In genomic region chr13:85373322-85373721, GRCh38 we compare ENCODE assay signal across 1 cellular context.
TF ChIP-seq lines count a peak whose summit lies in the region.

No MANE protein-coding gene starts in this region.

TF ChIP-seq in HepG2, 621 proteins besides CTCF, POLR2A, EP300 and RAD21 (continued from another document and continues in another):
- TF ChIP-seq HNRNPH1 (optimal IDR thresholded peaks at IDR 0.05; ENCODE audit: low read depth, low read length): no peak
- peak; percentile 28; the same call in 1 of the 2 replicates for TF ChIP-seq HOMEZ (CRISPR knock-in tag; IDR thresholded peaks at IDR 0.05; ENCODE audit: low read depth)
- no peak for TF ChIP-seq ZNF24 (IDR thresholded peaks at IDR 0.05)
- peak; percentile 40; the same call in 1 of the 2 replicates for TF ChIP-seq NFIC (IDR thresholded peaks at IDR 0.05; ENCODE audit: low read length)
- TF ChIP-seq ZNF432 (CRISPR knock-in tag; IDR thresholded peaks at IDR 0.05; ENCODE audit: borderline replicate concordance): no peak
- TF ChIP-seq AHDC1 (CRISPR knock-in tag; IDR thresholded peaks at IDR 0.05; ENCODE audit: borderline replicate concordance): peak; percentile 62; the same call in 1 of the 2 replicates
- TF ChIP-seq AKAP8 (CRISPR knock-in tag; IDR thresholded peaks at IDR 0.05): no peak
- TF ChIP-seq, protein P1, sequence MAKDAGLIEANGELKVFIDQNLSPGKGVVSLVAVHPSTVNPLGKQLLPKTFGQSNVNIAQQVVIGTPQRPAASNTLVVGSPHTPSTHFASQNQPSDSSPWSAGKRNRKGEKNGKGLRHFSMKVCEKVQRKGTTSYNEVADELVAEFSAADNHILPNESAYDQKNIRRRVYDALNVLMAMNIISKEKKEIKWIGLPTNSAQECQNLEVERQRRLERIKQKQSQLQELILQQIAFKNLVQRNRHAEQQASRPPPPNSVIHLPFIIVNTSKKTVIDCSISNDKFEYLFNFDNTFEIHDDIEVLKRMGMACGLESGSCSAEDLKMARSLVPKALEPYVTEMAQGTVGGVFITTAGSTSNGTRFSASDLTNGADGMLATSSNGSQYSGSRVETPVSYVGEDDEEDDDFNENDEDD (CRISPR knock-in tag; IDR thresholded peaks at IDR 0.05; ENCODE audit: borderline replicate concordance): no peak
- no peak for TF ChIP-seq FOXP1 (IDR thresholded peaks at IDR 0.05)
- peak; percentile 45; the same call in 1 of the 2 replicates for TF ChIP-seq FOXP1 (CRISPR knock-in tag; IDR thresholded peaks at IDR 0.05)
- TF ChIP-seq TCF7L2 (IDR thresholded peaks at IDR 0.05; ENCODE audit: low read depth, low read length): no peak
- no peak for TF ChIP-seq SOX6 (IDR thresholded peaks at IDR 0.05)
- TF ChIP-seq SOX6 (CRISPR knock-in tag; IDR thresholded peaks at IDR 0.05): 0 out of 2 replicates have a peak, but pooled peaks have one; percentile 16
- TF ChIP-seq MED13 (CRISPR knock-in tag; IDR thresholded peaks at IDR 0.05): no peak
- no peak for TF ChIP-seq MXD4 (CRISPR knock-in tag; IDR thresholded peaks at IDR 0.05)
- peak; percentile 12; the same call in 1 of the 2 replicates for TF ChIP-seq SOX5 (CRISPR knock-in tag; IDR thresholded peaks at IDR 0.05; ENCODE audit: borderline replicate concordance)
- no peak for TF ChIP-seq ZNF788 (CRISPR knock-in tag; IDR thresholded peaks at IDR 0.05; ENCODE audit: borderline replicate concordance)
- no peak for TF ChIP-seq ZBTB21 (CRISPR knock-in tag; IDR thresholded peaks at IDR 0.05)
- TF ChIP-seq ZNF232 (CRISPR knock-in tag; IDR thresholded peaks at IDR 0.05; ENCODE audit: borderline replicate concordance): no peak
- TF ChIP-seq ARID5B (CRISPR knock-in tag; IDR thresholded peaks at IDR 0.05): peak; percentile 29; the same call in 1 of the 2 replicates
- TF ChIP-seq TBL1XR1 (IDR thresholded peaks at IDR 0.05; ENCODE audit: borderline replicate concordance, low read length, partially characterized antibody): no peak
- no peak for TF ChIP-seq WIZ (CRISPR knock-in tag; IDR thresholded peaks at IDR 0.05)
- TF ChIP-seq ZNF296 (CRISPR knock-in tag; conservative IDR thresholded peaks at IDR 0.05): no peak
- no peak for TF ChIP-seq ZKSCAN1 (IDR thresholded peaks at IDR 0.05; ENCODE audit: low read length)
- no peak for TF ChIP-seq TOE1 (CRISPR knock-in tag; IDR thresholded peaks at IDR 0.05)
- TF ChIP-seq ZNF256 (CRISPR knock-in tag; conservative IDR thresholded peaks at IDR 0.05): no peak
- 0 out of 2 replicates have a peak, but pooled peaks have one; percentile 17 for TF ChIP-seq ONECUT2 (CRISPR knock-in tag; IDR thresholded peaks at IDR 0.05)
- TF ChIP-seq FOXA3 (CRISPR knock-in tag; IDR thresholded peaks at IDR 0.05): peak; percentile 69
- no peak for TF ChIP-seq ZNF777 (CRISPR knock-in tag; IDR thresholded peaks at IDR 0.05)
- no peak for TF ChIP-seq PBX2 (CRISPR knock-in tag; IDR thresholded peaks at IDR 0.05)
- peak; percentile 55; the same call in 1 of the 2 replicates for TF ChIP-seq POGZ (CRISPR knock-in tag; IDR thresholded peaks at IDR 0.05)
- TF ChIP-seq CEBPZ (IDR thresholded peaks at IDR 0.05; ENCODE audit: low read length): no peak
- TF ChIP-seq ZNF282 (IDR thresholded peaks at IDR 0.05; ENCODE audit: partially characterized antibody): no peak
- TF ChIP-seq, protein P2, sequence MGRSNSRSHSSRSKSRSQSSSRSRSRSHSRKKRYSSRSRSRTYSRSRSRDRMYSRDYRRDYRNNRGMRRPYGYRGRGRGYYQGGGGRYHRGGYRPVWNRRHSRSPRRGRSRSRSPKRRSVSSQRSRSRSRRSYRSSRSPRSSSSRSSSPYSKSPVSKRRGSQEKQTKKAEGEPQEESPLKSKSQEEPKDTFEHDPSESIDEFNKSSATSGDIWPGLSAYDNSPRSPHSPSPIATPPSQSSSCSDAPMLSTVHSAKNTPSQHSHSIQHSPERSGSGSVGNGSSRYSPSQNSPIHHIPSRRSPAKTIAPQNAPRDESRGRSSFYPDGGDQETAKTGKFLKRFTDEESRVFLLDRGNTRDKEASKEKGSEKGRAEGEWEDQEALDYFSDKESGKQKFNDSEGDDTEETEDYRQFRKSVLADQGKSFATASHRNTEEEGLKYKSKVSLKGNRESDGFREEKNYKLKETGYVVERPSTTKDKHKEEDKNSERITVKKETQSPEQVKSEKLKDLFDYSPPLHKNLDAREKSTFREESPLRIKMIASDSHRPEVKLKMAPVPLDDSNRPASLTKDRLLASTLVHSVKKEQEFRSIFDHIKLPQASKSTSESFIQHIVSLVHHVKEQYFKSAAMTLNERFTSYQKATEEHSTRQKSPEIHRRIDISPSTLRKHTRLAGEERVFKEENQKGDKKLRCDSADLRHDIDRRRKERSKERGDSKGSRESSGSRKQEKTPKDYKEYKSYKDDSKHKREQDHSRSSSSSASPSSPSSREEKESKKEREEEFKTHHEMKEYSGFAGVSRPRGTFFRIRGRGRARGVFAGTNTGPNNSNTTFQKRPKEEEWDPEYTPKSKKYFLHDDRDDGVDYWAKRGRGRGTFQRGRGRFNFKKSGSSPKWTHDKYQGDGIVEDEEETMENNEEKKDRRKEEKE (IDR thresholded peaks at IDR 0.05): no peak
- peak; percentile 32; the same call in 1 of the 2 replicates for TF ChIP-seq SALL1 (CRISPR knock-in tag; IDR thresholded peaks at IDR 0.05)
- no peak for TF ChIP-seq REPIN1 (CRISPR knock-in tag; IDR thresholded peaks at IDR 0.05; ENCODE audit: borderline replicate concordance, low read depth)
- TF ChIP-seq NCOR1 (IDR thresholded peaks at IDR 0.05; ENCODE audit: borderline replicate concordance, low read length): no peak
- peak; percentile 14; the same call in 1 of the 2 replicates for TF ChIP-seq HNF4A (CRISPR knock-in tag; IDR thresholded peaks at IDR 0.05)
- TF ChIP-seq, protein P3, sequence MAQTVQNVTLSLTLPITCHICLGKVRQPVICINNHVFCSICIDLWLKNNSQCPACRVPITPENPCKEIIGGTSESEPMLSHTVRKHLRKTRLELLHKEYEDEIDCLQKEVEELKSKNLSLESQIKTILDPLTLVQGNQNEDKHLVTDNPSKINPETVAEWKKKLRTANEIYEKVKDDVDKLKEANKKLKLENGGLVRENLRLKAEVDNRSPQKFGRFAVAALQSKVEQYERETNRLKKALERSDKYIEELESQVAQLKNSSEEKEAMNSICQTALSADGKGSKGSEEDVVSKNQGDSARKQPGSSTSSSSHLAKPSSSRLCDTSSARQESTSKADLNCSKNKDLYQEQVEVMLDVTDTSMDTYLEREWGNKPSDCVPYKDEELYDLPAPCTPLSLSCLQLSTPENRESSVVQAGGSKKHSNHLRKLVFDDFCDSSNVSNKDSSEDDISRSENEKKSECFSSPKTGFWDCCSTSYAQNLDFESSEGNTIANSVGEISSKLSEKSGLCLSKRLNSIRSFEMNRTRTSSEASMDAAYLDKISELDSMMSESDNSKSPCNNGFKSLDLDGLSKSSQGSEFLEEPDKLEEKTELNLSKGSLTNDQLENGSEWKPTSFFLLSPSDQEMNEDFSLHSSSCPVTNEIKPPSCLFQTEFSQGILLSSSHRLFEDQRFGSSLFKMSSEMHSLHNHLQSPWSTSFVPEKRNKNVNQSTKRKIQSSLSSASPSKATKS (CRISPR knock-in tag; IDR thresholded peaks at IDR 0.05): no peak
- no peak for TF ChIP-seq KLF16 (CRISPR knock-in tag; IDR thresholded peaks at IDR 0.05)
- TF ChIP-seq PAF1 (CRISPR knock-in tag; IDR thresholded peaks at IDR 0.05): no peak
